In genomic region chr15:68517285-68517711, GRCh38 we compare ENCODE assay signal across 1 cellular context.
TF ChIP-seq lines count a peak whose summit lies in the region.

No MANE protein-coding gene starts in this region.

TF ChIP-seq in GM23338, 12 proteins besides CTCF, POLR2A, EP300 and RAD21 (continued from another document):
- TF ChIP-seq, protein P1, sequence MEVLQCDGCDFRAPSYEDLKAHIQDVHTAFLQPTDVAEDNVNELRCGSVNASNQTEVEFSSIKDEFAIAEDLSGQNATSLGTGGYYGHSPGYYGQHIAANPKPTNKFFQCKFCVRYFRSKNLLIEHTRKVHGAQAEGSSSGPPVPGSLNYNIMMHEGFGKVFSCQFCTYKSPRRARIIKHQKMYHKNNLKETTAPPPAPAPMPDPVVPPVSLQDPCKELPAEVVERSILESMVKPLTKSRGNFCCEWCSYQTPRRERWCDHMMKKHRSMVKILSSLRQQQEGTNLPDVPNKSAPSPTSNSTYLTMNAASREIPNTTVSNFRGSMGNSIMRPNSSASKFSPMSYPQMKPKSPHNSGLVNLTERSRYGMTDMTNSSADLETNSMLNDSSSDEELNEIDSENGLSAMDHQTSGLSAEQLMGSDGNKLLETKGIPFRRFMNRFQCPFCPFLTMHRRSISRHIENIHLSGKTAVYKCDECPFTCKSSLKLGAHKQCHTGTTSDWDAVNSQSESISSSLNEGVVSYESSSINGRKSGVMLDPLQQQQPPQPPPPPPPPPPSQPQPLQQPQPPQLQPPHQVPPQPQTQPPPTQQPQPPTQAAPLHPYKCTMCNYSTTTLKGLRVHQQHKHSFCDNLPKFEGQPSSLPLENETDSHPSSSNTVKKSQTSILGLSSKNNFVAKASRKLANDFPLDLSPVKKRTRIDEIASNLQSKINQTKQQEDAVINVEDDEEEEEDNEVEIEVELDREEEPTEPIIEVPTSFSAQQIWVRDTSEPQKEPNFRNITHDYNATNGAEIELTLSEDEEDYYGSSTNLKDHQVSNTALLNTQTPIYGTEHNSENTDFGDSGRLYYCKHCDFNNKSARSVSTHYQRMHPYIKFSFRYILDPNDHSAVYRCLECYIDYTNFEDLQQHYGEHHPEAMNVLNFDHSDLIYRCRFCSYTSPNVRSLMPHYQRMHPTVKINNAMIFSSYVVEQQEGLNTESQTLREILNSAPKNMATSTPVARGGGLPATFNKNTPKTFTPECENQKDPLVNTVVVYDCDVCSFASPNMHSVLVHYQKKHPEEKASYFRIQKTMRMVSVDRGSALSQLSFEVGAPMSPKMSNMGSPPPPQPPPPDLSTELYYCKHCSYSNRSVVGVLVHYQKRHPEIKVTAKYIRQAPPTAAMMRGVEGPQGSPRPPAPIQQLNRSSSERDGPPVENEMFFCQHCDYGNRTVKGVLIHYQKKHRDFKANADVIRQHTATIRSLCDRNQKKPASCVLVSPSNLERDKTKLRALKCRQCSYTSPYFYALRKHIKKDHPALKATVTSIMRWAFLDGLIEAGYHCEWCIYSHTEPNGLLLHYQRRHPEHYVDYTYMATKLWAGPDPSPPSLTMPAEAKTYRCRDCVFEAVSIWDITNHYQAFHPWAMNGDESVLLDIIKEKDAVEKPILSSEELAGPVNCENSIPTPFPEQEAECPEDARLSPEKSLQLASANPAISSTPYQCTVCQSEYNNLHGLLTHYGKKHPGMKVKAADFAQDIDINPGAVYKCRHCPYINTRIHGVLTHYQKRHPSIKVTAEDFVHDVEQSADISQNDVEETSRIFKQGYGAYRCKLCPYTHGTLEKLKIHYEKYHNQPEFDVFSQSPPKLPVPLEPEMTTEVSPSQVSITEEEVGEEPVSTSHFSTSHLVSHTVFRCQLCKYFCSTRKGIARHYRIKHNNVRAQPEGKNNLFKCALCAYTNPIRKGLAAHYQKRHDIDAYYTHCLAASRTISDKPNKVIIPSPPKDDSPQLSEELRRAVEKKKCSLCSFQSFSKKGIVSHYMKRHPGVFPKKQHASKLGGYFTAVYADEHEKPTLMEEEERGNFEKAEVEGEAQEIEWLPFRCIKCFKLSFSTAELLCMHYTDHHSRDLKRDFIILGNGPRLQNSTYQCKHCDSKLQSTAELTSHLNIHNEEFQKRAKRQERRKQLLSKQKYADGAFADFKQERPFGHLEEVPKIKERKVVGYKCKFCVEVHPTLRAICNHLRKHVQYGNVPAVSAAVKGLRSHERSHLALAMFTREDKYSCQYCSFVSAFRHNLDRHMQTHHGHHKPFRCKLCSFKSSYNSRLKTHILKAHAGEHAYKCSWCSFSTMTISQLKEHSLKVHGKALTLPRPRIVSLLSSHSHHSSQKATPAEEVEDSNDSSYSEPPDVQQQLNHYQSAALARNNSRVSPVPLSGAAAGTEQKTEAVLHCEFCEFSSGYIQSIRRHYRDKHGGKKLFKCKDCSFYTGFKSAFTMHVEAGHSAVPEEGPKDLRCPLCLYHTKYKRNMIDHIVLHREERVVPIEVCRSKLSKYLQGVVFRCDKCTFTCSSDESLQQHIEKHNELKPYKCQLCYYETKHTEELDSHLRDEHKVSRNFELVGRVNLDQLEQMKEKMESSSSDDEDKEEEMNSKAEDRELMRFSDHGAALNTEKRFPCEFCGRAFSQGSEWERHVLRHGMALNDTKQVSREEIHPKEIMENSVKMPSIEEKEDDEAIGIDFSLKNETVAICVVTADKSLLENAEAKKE (CRISPR knock-in tag; IDR thresholded peaks at IDR 0.05): no peak
- TF ChIP-seq STAT1 (IDR thresholded peaks at IDR 0.05; ENCODE audit: unreplicated experiment): no peak
- no peak for TF ChIP-seq NANOG (IDR thresholded peaks at IDR 0.05; ENCODE audit: borderline replicate concordance)
- TF ChIP-seq EZH2 (IDR thresholded peaks at IDR 0.05; ENCODE audit: low read depth, unreplicated experiment): no peak
- no peak for TF ChIP-seq EZH2phosphoT487 (IDR thresholded peaks at IDR 0.05; ENCODE audit: unreplicated experiment)
